Comparison of ENCODE assay signal across 28 cellular contexts in genomic region chr2:76296400-76296799, GRCh38.
"Had no signal": no experiment of that assay in that cellular context is flagged by ENCODE, and none has a peak within 500 bp of the region (broad histone marks: within the 10 kb centered on the region; RNA-seq: fewer than 3 reads in every experiment).

No MANE protein-coding gene starts in this region.

- H3K27ac ChIP-seq: esophagus squamous epithelium, left ventricle myocardium inferior, parathyroid adenoma, right lobe of liver, testis, tibial artery had no signal

- H3K4me3 ChIP-seq: esophagus squamous epithelium, left ventricle myocardium inferior, lung, mucosa of descending colon, right lobe of liver, testis, tibial artery had no signal

- H2AFZ ChIP-seq: parathyroid adenoma had no signal

- H3K27ac Mint-ChIP-seq: effector memory CD8-positive, alpha-beta T cell; immature natural killer cell; memory B cell; mesothelial cell of epicardium; naive B cell; natural killer cell treated with Interleukin-12 subunit alpha and Interleukin-12 subunit beta and Interleukin-15 and Interleukin-18, amount 100 ng/mL, for 72 hours; progenitor cell of endocrine pancreas; stimulated activated naive CD8-positive, alpha-beta T cell treated with anti-CD3 and anti-CD28 coated beads, Interleukin-15, amount 100 ng/mL, for 72 hours; type B pancreatic cell had no signal

- H3K4me3 Mint-ChIP-seq: effector memory CD8-positive, alpha-beta T cell; immature natural killer cell; memory B cell; mesothelial cell of epicardium; naive B cell; natural killer cell treated with Interleukin-12 subunit alpha and Interleukin-12 subunit beta and Interleukin-15 and Interleukin-18, amount 100 ng/mL, for 72 hours; neural crest cell; stimulated activated naive CD8-positive, alpha-beta T cell treated with anti-CD3 and anti-CD28 coated beads, Interleukin-15, amount 100 ng/mL, for 72 hours; type B pancreatic cell had no signal

- H3K9ac ChIP-seq: parathyroid adenoma had no signal

- H3K36me3 ChIP-seq: esophagus squamous epithelium, left ventricle myocardium inferior, right lobe of liver, tibial artery had no signal

- ATAC-seq: effector memory CD8-positive, alpha-beta T cell; left colon; mucosa of descending colon; natural killer cell treated with Interleukin-12 subunit alpha and Interleukin-12 subunit beta and Interleukin-15 and Interleukin-18, amount 100 ng/mL, for 72 hours; right lobe of liver; stimulated activated naive CD8-positive, alpha-beta T cell treated with anti-CD3 and anti-CD28 coated beads, Interleukin-15, amount 100 ng/mL, for 72 hours had no signal

- H3K9me3 ChIP-seq: esophagus squamous epithelium, left ventricle myocardium inferior, mucosa of descending colon, right lobe of liver, testis, tibial artery had no signal

- H3K27me3 Mint-ChIP-seq: effector memory CD8-positive, alpha-beta T cell; memory B cell; naive B cell; natural killer cell treated with Interleukin-12 subunit alpha and Interleukin-12 subunit beta and Interleukin-15 and Interleukin-18, amount 100 ng/mL, for 72 hours; progenitor cell of endocrine pancreas; stimulated activated naive CD8-positive, alpha-beta T cell treated with anti-CD3 and anti-CD28 coated beads, Interleukin-15, amount 100 ng/mL, for 72 hours; type B pancreatic cell had no signal

- H3K4me1 Mint-ChIP-seq: immature natural killer cell; memory B cell; naive B cell; stimulated activated naive CD8-positive, alpha-beta T cell treated with anti-CD3 and anti-CD28 coated beads, Interleukin-15, amount 100 ng/mL, for 72 hours had no signal

- H3K36me3 Mint-ChIP-seq: immature natural killer cell; memory B cell; mesothelial cell of epicardium; naive B cell; natural killer cell treated with Interleukin-12 subunit alpha and Interleukin-12 subunit beta and Interleukin-15 and Interleukin-18, amount 100 ng/mL, for 72 hours; type B pancreatic cell had no signal

- H3K9me3 Mint-ChIP-seq: effector memory CD8-positive, alpha-beta T cell; memory B cell; mesothelial cell of epicardium; neural crest cell; stimulated activated naive CD8-positive, alpha-beta T cell treated with anti-CD3 and anti-CD28 coated beads, Interleukin-15, amount 100 ng/mL, for 72 hours; type B pancreatic cell had no signal

- H3K27me3 ChIP-seq: esophagus squamous epithelium, right lobe of liver, testis, tibial artery had no signal

- H3K79me2 ChIP-seq: parathyroid adenoma had no signal

- H3K4me1 ChIP-seq: esophagus squamous epithelium, left ventricle myocardium inferior, parathyroid adenoma, right lobe of liver, testis, tibial artery had no signal

- DNase-seq: cortex of kidney; effector memory CD8-positive, alpha-beta T cell; erythroblast; esophagus squamous epithelium; hypothalamus; immature natural killer cell; islet precursor cell; kidney glomerular epithelial cell; left colon; left ventricle myocardium inferior; mucosa of descending colon; naive B cell; right lobe of liver; small intestine; stimulated activated CD4-positive, alpha-beta T cell treated with anti-CD3 and anti-CD28 coated beads, Interleukin-15, amount 100 ng/mL, for 24 hours; stimulated activated CD4-positive, alpha-beta T cell treated with anti-CD3 and anti-CD28 coated beads, Interleukin-2, amount 100 ng/mL, for 48 hours; stimulated activated naive CD4-positive, alpha-beta T cell; stimulated activated naive CD8-positive, alpha-beta T cell treated with anti-CD3 and anti-CD28 coated beads, Interleukin-15, amount 100 ng/mL, for 72 hours; testis; tibial artery had no signal
